1 cellular context compared by ENCODE assay signal in genomic region chr3:22372292-22372949, GRCh38.
A peak's percentile ranks its signal among the peaks of the same experiment; 100 is the strongest.
TF ChIP-seq lines count a peak whose summit lies in the region.

No MANE protein-coding gene starts in this region.

TF ChIP-seq in WTC11, 78 proteins besides CTCF, POLR2A, EP300 and RAD21 (continued from another document):
- TF ChIP-seq, protein P1, sequence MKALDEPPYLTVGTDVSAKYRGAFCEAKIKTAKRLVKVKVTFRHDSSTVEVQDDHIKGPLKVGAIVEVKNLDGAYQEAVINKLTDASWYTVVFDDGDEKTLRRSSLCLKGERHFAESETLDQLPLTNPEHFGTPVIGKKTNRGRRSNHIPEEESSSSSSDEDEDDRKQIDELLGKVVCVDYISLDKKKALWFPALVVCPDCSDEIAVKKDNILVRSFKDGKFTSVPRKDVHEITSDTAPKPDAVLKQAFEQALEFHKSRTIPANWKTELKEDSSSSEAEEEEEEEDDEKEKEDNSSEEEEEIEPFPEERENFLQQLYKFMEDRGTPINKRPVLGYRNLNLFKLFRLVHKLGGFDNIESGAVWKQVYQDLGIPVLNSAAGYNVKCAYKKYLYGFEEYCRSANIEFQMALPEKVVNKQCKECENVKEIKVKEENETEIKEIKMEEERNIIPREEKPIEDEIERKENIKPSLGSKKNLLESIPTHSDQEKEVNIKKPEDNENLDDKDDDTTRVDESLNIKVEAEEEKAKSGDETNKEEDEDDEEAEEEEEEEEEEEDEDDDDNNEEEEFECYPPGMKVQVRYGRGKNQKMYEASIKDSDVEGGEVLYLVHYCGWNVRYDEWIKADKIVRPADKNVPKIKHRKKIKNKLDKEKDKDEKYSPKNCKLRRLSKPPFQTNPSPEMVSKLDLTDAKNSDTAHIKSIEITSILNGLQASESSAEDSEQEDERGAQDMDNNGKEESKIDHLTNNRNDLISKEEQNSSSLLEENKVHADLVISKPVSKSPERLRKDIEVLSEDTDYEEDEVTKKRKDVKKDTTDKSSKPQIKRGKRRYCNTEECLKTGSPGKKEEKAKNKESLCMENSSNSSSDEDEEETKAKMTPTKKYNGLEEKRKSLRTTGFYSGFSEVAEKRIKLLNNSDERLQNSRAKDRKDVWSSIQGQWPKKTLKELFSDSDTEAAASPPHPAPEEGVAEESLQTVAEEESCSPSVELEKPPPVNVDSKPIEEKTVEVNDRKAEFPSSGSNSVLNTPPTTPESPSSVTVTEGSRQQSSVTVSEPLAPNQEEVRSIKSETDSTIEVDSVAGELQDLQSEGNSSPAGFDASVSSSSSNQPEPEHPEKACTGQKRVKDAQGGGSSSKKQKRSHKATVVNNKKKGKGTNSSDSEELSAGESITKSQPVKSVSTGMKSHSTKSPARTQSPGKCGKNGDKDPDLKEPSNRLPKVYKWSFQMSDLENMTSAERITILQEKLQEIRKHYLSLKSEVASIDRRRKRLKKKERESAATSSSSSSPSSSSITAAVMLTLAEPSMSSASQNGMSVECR (CRISPR knock-in tag; IDR thresholded peaks at IDR 0.05; ENCODE audit: borderline replicate concordance) = 0 out of 2 replicates have a peak, but pooled peaks have one; percentile 31
- TF ChIP-seq TEAD1 (CRISPR knock-in tag; IDR thresholded peaks at IDR 0.05) = peak; percentile 59; the same call in 1 of the 2 replicates
- no peak for TF ChIP-seq CBFB (CRISPR knock-in tag; IDR thresholded peaks at IDR 0.05; ENCODE audit: low read depth)
- TF ChIP-seq MYBL2 (CRISPR knock-in tag; IDR thresholded peaks at IDR 0.05) = 0 out of 2 replicates have a peak, but pooled peaks have one; percentile 44
- TF ChIP-seq, protein P2, sequence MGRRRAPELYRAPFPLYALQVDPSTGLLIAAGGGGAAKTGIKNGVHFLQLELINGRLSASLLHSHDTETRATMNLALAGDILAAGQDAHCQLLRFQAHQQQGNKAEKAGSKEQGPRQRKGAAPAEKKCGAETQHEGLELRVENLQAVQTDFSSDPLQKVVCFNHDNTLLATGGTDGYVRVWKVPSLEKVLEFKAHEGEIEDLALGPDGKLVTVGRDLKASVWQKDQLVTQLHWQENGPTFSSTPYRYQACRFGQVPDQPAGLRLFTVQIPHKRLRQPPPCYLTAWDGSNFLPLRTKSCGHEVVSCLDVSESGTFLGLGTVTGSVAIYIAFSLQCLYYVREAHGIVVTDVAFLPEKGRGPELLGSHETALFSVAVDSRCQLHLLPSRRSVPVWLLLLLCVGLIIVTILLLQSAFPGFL (CRISPR knock-in tag; IDR thresholded peaks at IDR 0.05; ENCODE audit: borderline replicate concordance) = no peak
- no peak for TF ChIP-seq PRDM15 (CRISPR knock-in tag; IDR thresholded peaks at IDR 0.05)
- peak; percentile 73; the same call in 1 of the 2 replicates for TF ChIP-seq ZBTB21 (CRISPR knock-in tag; IDR thresholded peaks at IDR 0.05; ENCODE audit: borderline replicate concordance)
- TF ChIP-seq, protein P3, sequence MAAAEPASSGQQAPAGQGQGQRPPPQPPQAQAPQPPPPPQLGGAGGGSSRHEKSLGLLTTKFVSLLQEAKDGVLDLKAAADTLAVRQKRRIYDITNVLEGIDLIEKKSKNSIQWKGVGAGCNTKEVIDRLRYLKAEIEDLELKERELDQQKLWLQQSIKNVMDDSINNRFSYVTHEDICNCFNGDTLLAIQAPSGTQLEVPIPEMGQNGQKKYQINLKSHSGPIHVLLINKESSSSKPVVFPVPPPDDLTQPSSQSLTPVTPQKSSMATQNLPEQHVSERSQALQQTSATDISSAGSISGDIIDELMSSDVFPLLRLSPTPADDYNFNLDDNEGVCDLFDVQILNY (CRISPR knock-in tag; IDR thresholded peaks at IDR 0.05) = 0 out of 2 replicates have a peak, but pooled peaks have one; percentile 50
- peak; percentile 32; the same call in 1 of the 2 replicates for TF ChIP-seq USF1 (CRISPR knock-in tag; IDR thresholded peaks at IDR 0.05)
- TF ChIP-seq NR2C2 (CRISPR knock-in tag; IDR thresholded peaks at IDR 0.05) = no peak
- TF ChIP-seq, protein P4, sequence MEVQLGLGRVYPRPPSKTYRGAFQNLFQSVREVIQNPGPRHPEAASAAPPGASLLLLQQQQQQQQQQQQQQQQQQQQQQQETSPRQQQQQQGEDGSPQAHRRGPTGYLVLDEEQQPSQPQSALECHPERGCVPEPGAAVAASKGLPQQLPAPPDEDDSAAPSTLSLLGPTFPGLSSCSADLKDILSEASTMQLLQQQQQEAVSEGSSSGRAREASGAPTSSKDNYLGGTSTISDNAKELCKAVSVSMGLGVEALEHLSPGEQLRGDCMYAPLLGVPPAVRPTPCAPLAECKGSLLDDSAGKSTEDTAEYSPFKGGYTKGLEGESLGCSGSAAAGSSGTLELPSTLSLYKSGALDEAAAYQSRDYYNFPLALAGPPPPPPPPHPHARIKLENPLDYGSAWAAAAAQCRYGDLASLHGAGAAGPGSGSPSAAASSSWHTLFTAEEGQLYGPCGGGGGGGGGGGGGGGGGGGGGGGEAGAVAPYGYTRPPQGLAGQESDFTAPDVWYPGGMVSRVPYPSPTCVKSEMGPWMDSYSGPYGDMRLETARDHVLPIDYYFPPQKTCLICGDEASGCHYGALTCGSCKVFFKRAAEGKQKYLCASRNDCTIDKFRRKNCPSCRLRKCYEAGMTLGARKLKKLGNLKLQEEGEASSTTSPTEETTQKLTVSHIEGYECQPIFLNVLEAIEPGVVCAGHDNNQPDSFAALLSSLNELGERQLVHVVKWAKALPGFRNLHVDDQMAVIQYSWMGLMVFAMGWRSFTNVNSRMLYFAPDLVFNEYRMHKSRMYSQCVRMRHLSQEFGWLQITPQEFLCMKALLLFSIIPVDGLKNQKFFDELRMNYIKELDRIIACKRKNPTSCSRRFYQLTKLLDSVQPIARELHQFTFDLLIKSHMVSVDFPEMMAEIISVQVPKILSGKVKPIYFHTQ (CRISPR knock-in tag; IDR thresholded peaks at IDR 0.05) = no peak
- TF ChIP-seq, protein P5, sequence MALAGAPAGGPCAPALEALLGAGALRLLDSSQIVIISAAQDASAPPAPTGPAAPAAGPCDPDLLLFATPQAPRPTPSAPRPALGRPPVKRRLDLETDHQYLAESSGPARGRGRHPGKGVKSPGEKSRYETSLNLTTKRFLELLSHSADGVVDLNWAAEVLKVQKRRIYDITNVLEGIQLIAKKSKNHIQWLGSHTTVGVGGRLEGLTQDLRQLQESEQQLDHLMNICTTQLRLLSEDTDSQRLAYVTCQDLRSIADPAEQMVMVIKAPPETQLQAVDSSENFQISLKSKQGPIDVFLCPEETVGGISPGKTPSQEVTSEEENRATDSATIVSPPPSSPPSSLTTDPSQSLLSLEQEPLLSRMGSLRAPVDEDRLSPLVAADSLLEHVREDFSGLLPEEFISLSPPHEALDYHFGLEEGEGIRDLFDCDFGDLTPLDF (CRISPR knock-in tag; IDR thresholded peaks at IDR 0.05) = peak; percentile 79; the same call in 1 of the 2 replicates
- 0 out of 2 replicates have a peak, but pooled peaks have one; percentile 45 for TF ChIP-seq ZNF317 (CRISPR knock-in tag; IDR thresholded peaks at IDR 0.05; ENCODE audit: borderline replicate concordance, low read depth)
- no peak for TF ChIP-seq HMGA2 (CRISPR knock-in tag; IDR thresholded peaks at IDR 0.05)
- 0 out of 2 replicates have a peak, but pooled peaks have one; percentile 74 for TF ChIP-seq ZNF219 (CRISPR knock-in tag; IDR thresholded peaks at IDR 0.05; ENCODE audit: borderline replicate concordance)
- TF ChIP-seq FOXP4 (CRISPR knock-in tag; IDR thresholded peaks at IDR 0.05) = peak; percentile 77; the same call in 1 of the 2 replicates
- peak; percentile 74; the same call in 1 of the 2 replicates for TF ChIP-seq SMAD3 (CRISPR knock-in tag; IDR thresholded peaks at IDR 0.05; ENCODE audit: borderline replicate concordance)
- TF ChIP-seq ZNF263 (CRISPR knock-in tag; IDR thresholded peaks at IDR 0.05; ENCODE audit: low read depth) = 0 out of 2 replicates have a peak, but pooled peaks have one; percentile 43
- TF ChIP-seq ZNF423 (CRISPR knock-in tag; IDR thresholded peaks at IDR 0.05) = no peak
- peak; percentile 65; the same call in 1 of the 2 replicates for TF ChIP-seq FOXK1 (CRISPR knock-in tag; IDR thresholded peaks at IDR 0.05)
- TF ChIP-seq TP53 (CRISPR knock-in tag; IDR thresholded peaks at IDR 0.05) = no peak; the same call in 1 of the 2 replicates
- peak; percentile 51; the same call in 1 of the 2 replicates for TF ChIP-seq ETV6 (CRISPR knock-in tag; IDR thresholded peaks at IDR 0.05)
- TF ChIP-seq ESRRA (CRISPR knock-in tag; IDR thresholded peaks at IDR 0.05; ENCODE audit: borderline replicate concordance) = 0 out of 2 replicates have a peak, but pooled peaks have one; percentile 32
- TF ChIP-seq, protein P6, sequence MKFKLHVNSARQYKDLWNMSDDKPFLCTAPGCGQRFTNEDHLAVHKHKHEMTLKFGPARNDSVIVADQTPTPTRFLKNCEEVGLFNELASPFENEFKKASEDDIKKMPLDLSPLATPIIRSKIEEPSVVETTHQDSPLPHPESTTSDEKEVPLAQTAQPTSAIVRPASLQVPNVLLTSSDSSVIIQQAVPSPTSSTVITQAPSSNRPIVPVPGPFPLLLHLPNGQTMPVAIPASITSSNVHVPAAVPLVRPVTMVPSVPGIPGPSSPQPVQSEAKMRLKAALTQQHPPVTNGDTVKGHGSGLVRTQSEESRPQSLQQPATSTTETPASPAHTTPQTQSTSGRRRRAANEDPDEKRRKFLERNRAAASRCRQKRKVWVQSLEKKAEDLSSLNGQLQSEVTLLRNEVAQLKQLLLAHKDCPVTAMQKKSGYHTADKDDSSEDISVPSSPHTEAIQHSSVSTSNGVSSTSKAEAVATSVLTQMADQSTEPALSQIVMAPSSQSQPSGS (CRISPR knock-in tag; IDR thresholded peaks at IDR 0.05; ENCODE audit: borderline replicate concordance, low read depth) = peak; percentile 17; the same call in 1 of the 2 replicates
- no peak for TF ChIP-seq GABPB1 (CRISPR knock-in tag; IDR thresholded peaks at IDR 0.05)
TF ChIP-seq in WTC11: peak in this region for 21.
